26 cellular contexts compared by ENCODE assay signal in genomic region chr15:40790723-40791122, GRCh38. TPM values are rescaled to one million over a fixed set of nuclear protein-coding genes. Genes with fewer than 3 reads are reported as not detected.
DNase-seq lines count a peak whose midpoint lies in the region; ATAC-seq, FAIRE-seq and TF ChIP-seq lines count a peak whose summit lies in the region.
"Had no signal": no experiment of that assay in that cellular context is flagged by ENCODE, and none has a peak within 500 bp of the region (broad histone marks: within the 10 kb centered on the region; RNA-seq: fewer than 3 reads in every experiment).

No MANE protein-coding gene starts in this region.

- H3F3A ChIP-seq in smooth muscle cell (ENCODE audit: low read depth), result no peaks in the 10 kb centered on the region

- H3K23ac ChIP-seq in IMR-90 (ENCODE audit: low read depth, low read length), result peak overlapping the region; percentile 32; the same call in 1 of the 2 replicates

- H2AK9ac ChIP-seq in IMR-90 (replicated peaks; ENCODE audit: low read depth, low read length, poor library complexity), result peak overlapping the region; percentile 66

- peaks cover 37% of the 10 kb centered on the region; the same call in 1 of the 2 replicates for H4K20me1 ChIP-seq in IMR-90 (ENCODE audit: insufficient read depth, low read length)
- H4K20me1 ChIP-seq in astrocyte (ENCODE audit: insufficient read depth, low read length), result peaks cover 34% of the 10 kb centered on the region
- H4K20me1 ChIP-seq in smooth muscle cell (ENCODE audit: low read depth), result peaks cover 53% of the 10 kb centered on the region

- no peak overlapping the region for H3K4ac ChIP-seq in IMR-90 (ENCODE audit: low read depth, low read length)

- DNase-seq in IMR-90 (no peak), astrocyte (ENCODE audit: low read depth) (peak; percentile 49), fibroblast of pulmonary artery (ENCODE audit: low read depth) (peak; percentile 24), smooth muscle cell (lab: John Stamatoyannopoulos, UW; ENCODE audit: unreplicated experiment) (no peak), left cardiac atrium (no peak), NCI-H2081 (lab: John Stamatoyannopoulos, UW) (no peak)
- no peak for DNase-seq in activated CD4-positive, CD25-positive, alpha-beta regulatory T cell (lab: John Stamatoyannopoulos, UW)
- DNase-seq: activated CD4-positive, CD25-positive, alpha-beta regulatory T cell treated with anti-CD3 and anti-CD28 coated beads, Interleukin-2, amount 50 U/mL, for 72 hours; activated naive CD8-positive, alpha-beta T cell treated with anti-CD3 and anti-CD28 coated beads, Interleukin-2, amount 10 ng/mL, durations not matched to agents 7 days and 5 days; BE2C; central memory CD4-positive, alpha-beta T cell; COR-L47; effector CD8-positive, alpha-beta T cell; foreskin fibroblast; midbrain; MM.1S; NCI-H187; NCI-H446; stimulated activated CD4-positive, alpha-beta T cell treated with anti-CD3 and anti-CD28 coated beads, Interleukin-4, amount 100 ng/mL, for 1 hour; T-helper 9 cell had no signal

- no peak overlapping the region for H3K18ac ChIP-seq in IMR-90 (ENCODE audit: low read depth, low read length)

- no peak for TF ChIP-seq CTCF in IMR-90 (conservative IDR thresholded peaks at IDR 0.05; ENCODE audit: low read depth, low read length)
- no peak for TF ChIP-seq CTCF in astrocyte (IDR thresholded peaks at IDR 0.05; ENCODE audit: insufficient read depth, low read depth, low read length)
- TF ChIP-seq CTCF in fibroblast of pulmonary artery (IDR thresholded peaks at IDR 0.05; ENCODE audit: low read length, missing control alignments), result no peak
- no peak for TF ChIP-seq CTCF in smooth muscle cell (IDR thresholded peaks at IDR 0.05; ENCODE audit: borderline replicate concordance, insufficient read depth, poor library complexity, severe bottlenecking)

- H2BK15ac ChIP-seq in IMR-90 (ENCODE audit: low read depth, low read length), result no peak overlapping the region

- H3K79me2 ChIP-seq in astrocyte (ENCODE audit: insufficient read depth, low read length) (peaks cover 39% of the 10 kb centered on the region), smooth muscle cell (ENCODE audit: low read depth) (peaks cover 34% of the 10 kb centered on the region)

- H3K4me1 ChIP-seq in IMR-90 (ENCODE audit: control insufficient read depth, insufficient read depth, low read length) (peaks cover 14% of the 10 kb centered on the region), astrocyte (ENCODE audit: insufficient read depth, low read length) (peaks cover 38% of the 10 kb centered on the region), smooth muscle cell (ENCODE audit: low read depth) (peaks cover 12% of the 10 kb centered on the region)
- H3K4me1 ChIP-seq: BE2C had no signal

- H3K9me3 Mint-ChIP-seq in astrocyte (ENCODE audit: unreplicated experiment), result no peaks in the 10 kb centered on the region
- H3K9me3 Mint-ChIP-seq: activated naive CD8-positive, alpha-beta T cell treated with anti-CD3 and anti-CD28 coated beads, Interleukin-2, amount 10 ng/mL, durations not matched to agents 7 days and 5 days; activated T-helper 2 cell treated with anti-CD3 and anti-CD28 coated beads, Interferon-gamma antibody, Interleukin-2, Interleukin-4, amounts not matched to agents 10 μg/mL and 5 μg/mL and 100 μg/mL, durations not matched to agents 14 hours and 24 hours and 36 hours had no signal

- H3K36me3 ChIP-seq in IMR-90 (ENCODE audit: control insufficient read depth, insufficient read depth, low read length), result peaks cover 2% of the 10 kb centered on the region; the same call in 1 of the 2 replicates
- peaks cover 3% of the 10 kb centered on the region for H3K36me3 ChIP-seq in astrocyte (ENCODE audit: insufficient read depth, low read length)
- no peaks in the 10 kb centered on the region for H3K36me3 ChIP-seq in smooth muscle cell (ENCODE audit: low read depth)

- H3K4me3 ChIP-seq in IMR-90 (ENCODE audit: insufficient read depth, low read depth, low read length) (no peak overlapping the region), astrocyte (ENCODE audit: insufficient read depth, low read depth, low read length) (no peak overlapping the region), fibroblast of pulmonary artery (replicated peaks; ENCODE audit: low read depth, low read length) (no peak overlapping the region), smooth muscle cell (no peak overlapping the region)
- H3K4me3 ChIP-seq: skin epidermis had no signal

- H3K9ac ChIP-seq in IMR-90 (ENCODE audit: low read depth, low read length) (no peak overlapping the region), astrocyte (ENCODE audit: low read length) (no peak overlapping the region), smooth muscle cell (ENCODE audit: low read depth) (no peak overlapping the region)

- intact Hi-C loops in IMR-90 (cut with micrococcal nuclease) (no loop called here), left cardiac atrium (cut with DNase I) (no loop called here)

- H3K9me3 ChIP-seq in IMR-90 (ENCODE audit: control insufficient read depth, insufficient read depth, low read length) (no peaks in the 10 kb centered on the region), astrocyte (ENCODE audit: insufficient read depth, low read depth, low read length) (no peaks in the 10 kb centered on the region), smooth muscle cell (replicated peaks; ENCODE audit: low read depth) (no peaks in the 10 kb centered on the region)
- H3K9me3 ChIP-seq: BE2C had no signal

- H4K5ac ChIP-seq in IMR-90 (ENCODE audit: low read depth, low read length), result no peak overlapping the region; the same call in 1 of the 2 replicates

- H3K27me3 Mint-ChIP-seq in astrocyte (ENCODE audit: low read depth, unreplicated experiment), result no peaks in the 10 kb centered on the region
- H3K27me3 Mint-ChIP-seq: activated naive CD8-positive, alpha-beta T cell treated with anti-CD3 and anti-CD28 coated beads, Interleukin-2, amount 10 ng/mL, durations not matched to agents 7 days and 5 days had no signal

- no peak overlapping the region for H2BK120ac ChIP-seq in IMR-90 (ENCODE audit: low read depth, low read length)

- no peak overlapping the region for H3K56ac ChIP-seq in IMR-90 (ENCODE audit: extremely low read depth, insufficient read depth, low read length)

- peak overlapping the region; percentile 34 for H2BK5ac ChIP-seq in IMR-90 (ENCODE audit: low read depth, low read length, poor library complexity, severe bottlenecking)

- POLR2A ChIA-PET in IMR-90 (lab: Charles Lee; ENCODE audit: unreplicated experiment), result no interaction called here

- FAIRE-seq in astrocyte (lab: Jason Lieb, UNC), result no peak
- FAIRE-seq: HepG2 had no signal

- H3K27ac ChIP-seq in IMR-90 (ENCODE audit: insufficient read depth, low read length) (no peak overlapping the region), astrocyte (ENCODE audit: low read depth, low read length) (peak overlapping the region; percentile 60), smooth muscle cell (ENCODE audit: low read depth) (peak overlapping the region; percentile 31)
- H3K27ac ChIP-seq: skin epidermis had no signal

- no peak for TF ChIP-seq RAD21 in IMR-90 (IDR thresholded peaks at IDR 0.05; ENCODE audit: low read length)

- no peak overlapping the region for H2AFZ ChIP-seq in IMR-90 (replicated peaks; ENCODE audit: low read length, poor library complexity)
- H2AFZ ChIP-seq in astrocyte (ENCODE audit: low read depth, low read length), result no peak overlapping the region
- H2AFZ ChIP-seq in smooth muscle cell (ENCODE audit: low read depth), result no peak overlapping the region

- CTCF ChIA-PET in IMR-90 (lab: Yijun Ruan, JAX), result no interaction called here

- H3K79me1 ChIP-seq in IMR-90 (ENCODE audit: low read depth in 1 of 2, low read length in 2 of 2), result peaks cover 44 to 75% of the 10 kb centered on the region in 2 experiments

- no peak overlapping the region for H2BK20ac ChIP-seq in IMR-90 (ENCODE audit: low read depth, low read length)

- in situ Hi-C loops in IMR-90 (cut with MboI; ENCODE audit: low sequenced_read_pairs), result no loop called here

- dilution Hi-C loops in IMR-90 (cut with HindIII; ENCODE audit: low sequenced_read_pairs, unreplicated experiment), result no loop called here

- H3K4me2 ChIP-seq in IMR-90 (ENCODE audit: low read depth, low read length), result no peak overlapping the region
- no peak overlapping the region for H3K4me2 ChIP-seq in astrocyte (ENCODE audit: low read length)
- no peak overlapping the region for H3K4me2 ChIP-seq in smooth muscle cell

- no peak overlapping the region for H2AK5ac ChIP-seq in IMR-90 (ENCODE audit: low read depth, low read length)

- no TSS peak for BruUV-seq in IMR-90 (replicated peaks; lab: Mats Ljungman, UMichigan)

- peaks cover 11% of the 10 kb centered on the region for H3K36me3 Mint-ChIP-seq in astrocyte (ENCODE audit: low read depth, unreplicated experiment)

- H3K14ac ChIP-seq in IMR-90 (replicated peaks; ENCODE audit: low read depth, low read length), result 0 out of 2 replicates have a peak overlapping the region, but pooled peaks have one; percentile 39

- ATAC-seq in IMR-90 (ENCODE audit: low read depth) (no peak; the same call in 1 of the 2 replicates), left cardiac atrium (no peak), HG03571 (IDR thresholded peaks at IDR 0.05; ENCODE audit: unreplicated experiment) (no peak)
- ATAC-seq: HepG2 had no signal

- WGBS in IMR-90 (ENCODE audit: extremely low coverage in 2 of 2, insufficient read length in 1 of 2), 2 experiments, result no CpG with 5 or more reads among the region's 3 CpGs
- WGBS in smooth muscle cell (ENCODE audit: low lambda C conversion rate), result 79% methylated on average over 3 of the region's 3 CpGs

- H4K91ac ChIP-seq in IMR-90 (ENCODE audit: insufficient read depth, low read depth, low read length), result no peak overlapping the region; the same call in 1 of the 2 replicates

- no peaks in the 10 kb centered on the region for H3K27me3 ChIP-seq in IMR-90 (ENCODE audit: control insufficient read depth, insufficient read depth, low read length)
- H3K27me3 ChIP-seq in astrocyte (ENCODE audit: insufficient read depth, low read length), result no peaks in the 10 kb centered on the region
- H3K27me3 ChIP-seq in smooth muscle cell (ENCODE audit: low read depth), result no peaks in the 10 kb centered on the region
- H3K27me3 ChIP-seq: BE2C had no signal

- no peak overlapping the region for H3K4me3 Mint-ChIP-seq in astrocyte (ENCODE audit: unreplicated experiment)
- H3K4me3 Mint-ChIP-seq: activated naive CD8-positive, alpha-beta T cell treated with anti-CD3 and anti-CD28 coated beads, Interleukin-2, amount 10 ng/mL, durations not matched to agents 7 days and 5 days had no signal

- H3K27ac Mint-ChIP-seq in astrocyte (ENCODE audit: unreplicated experiment), result no peak overlapping the region
- H3K27ac Mint-ChIP-seq: activated naive CD8-positive, alpha-beta T cell treated with anti-CD3 and anti-CD28 coated beads, Interleukin-2, amount 10 ng/mL, durations not matched to agents 7 days and 5 days; activated T-helper 2 cell treated with anti-CD3 and anti-CD28 coated beads, Interferon-gamma antibody, Interleukin-2, Interleukin-4, amounts not matched to agents 10 μg/mL and 5 μg/mL and 100 μg/mL, durations not matched to agents 14 hours and 24 hours and 36 hours had no signal

- H4K8ac ChIP-seq in IMR-90 (ENCODE audit: low read depth in 2 of 2, low read length in 2 of 2), result peak overlapping the region in 1 of 2 experiments; percentile 7; a peak in 1 of 4 replicates

- H3K9me1 ChIP-seq in IMR-90 (ENCODE audit: insufficient read depth, low read length), result peaks cover 14% of the 10 kb centered on the region; the same call in 1 of the 2 replicates

- H3K4me1 Mint-ChIP-seq in astrocyte (ENCODE audit: low read depth, unreplicated experiment), result peaks cover 15% of the 10 kb centered on the region

- no peak for TF ChIP-seq POLR2A in IMR-90 (IDR thresholded peaks at IDR 0.05; ENCODE audit: low read depth, low read length)

RNA-seq across cellular contexts. Expression of gene ZFYVE19, which starts 16.2 kb away (rescaled TPM):
- 22.6 and 22.8 TPM in 2 replicates for total RNA-seq in IMR-90 (2012; rRNA removed)
- 27.3 and 29.6 TPM in 2 replicates for polyA plus RNA-seq in IMR-90 (2012; rRNA removed)
- polyA plus RNA-seq in IMR-90 (2012; cell fraction: cytosol; rRNA removed), result 22.7 and 25.2 TPM in 2 replicates
- 113 and 127 TPM in 2 replicates for polyA plus RNA-seq in IMR-90 (2012; cell fraction: nucleus; rRNA removed; ENCODE audit: low replicate concordance)
- 13.0 and 13.2 TPM in 2 replicates for total RNA-seq in astrocyte
- total RNA-seq in smooth muscle cell, result 16.5 and 18.1 TPM in 2 replicates
- 30.1 and 31.9 TPM in 2 replicates for polyA plus RNA-seq in smooth muscle cell
- 10 to 100 TPM; 12.7 to 26.8 TPM for total RNA-seq in left cardiac atrium

RNA-seq across cellular contexts. Expression of gene DNAJC17, which starts 16.6 kb away (rescaled TPM):
- total RNA-seq in IMR-90 (2012; rRNA removed), result 58.3 and 107 TPM in 2 replicates
- polyA plus RNA-seq in IMR-90 (2012; rRNA removed), result 58.6 and 77.1 TPM in 2 replicates
- 36.7 and 109 TPM in 2 replicates for polyA plus RNA-seq in IMR-90 (2012; cell fraction: cytosol; rRNA removed)
- polyA plus RNA-seq in IMR-90 (2012; cell fraction: nucleus; rRNA removed; ENCODE audit: low replicate concordance), result 46.7 and 66.8 TPM in 2 replicates
- total RNA-seq in astrocyte, result 21.0 and 27.2 TPM in 2 replicates
- 23.7 and 25.0 TPM in 2 replicates for total RNA-seq in smooth muscle cell
- 33.6 and 35.3 TPM in 2 replicates for polyA plus RNA-seq in smooth muscle cell
- total RNA-seq in left cardiac atrium, result 10 to 100 TPM; 18.8 to 19.2 TPM

RNA-seq across cellular contexts. Expression of gene C15orf62, which starts 20.9 kb away (rescaled TPM):
- under 0.01 TPM in 1 of 2 replicates, not detected in the other for total RNA-seq in IMR-90 (2012; rRNA removed)
- polyA plus RNA-seq in IMR-90 (2012; rRNA removed), result not detected in 2 replicates
- 0.02 and 0.16 TPM in 2 replicates for polyA plus RNA-seq in IMR-90 (2012; cell fraction: cytosol; rRNA removed)
- 0.06 and 0.07 TPM in 2 replicates for polyA plus RNA-seq in IMR-90 (2012; cell fraction: nucleus; rRNA removed; ENCODE audit: low replicate concordance)
- 0.19 TPM in 1 of 2 replicates, not detected in the other for total RNA-seq in astrocyte
- total RNA-seq in smooth muscle cell, result 0.09 and 0.63 TPM in 2 replicates
- polyA plus RNA-seq in smooth muscle cell, result 0.35 and 0.74 TPM in 2 replicates
- under 1 TPM; 0.26 to 0.32 TPM for total RNA-seq in left cardiac atrium
- total RNA-seq: RPMI7951 had no signal
- polyA plus RNA-seq: neural cell had no signal

RNA-seq across cellular contexts. Expression of gene GCHFR, which starts 26.9 kb away (rescaled TPM):
- total RNA-seq in IMR-90 (2012; rRNA removed) (1.4 and 2.3 TPM in 2 replicates), astrocyte (6.4 and 7.3 TPM in 2 replicates), smooth muscle cell (9.1 and 12.4 TPM in 2 replicates), left cardiac atrium (10 to 100 TPM in 1 of 2 donors, 1 to 10 TPM in 1; 6.5 to 18.2 TPM)
- polyA plus RNA-seq in IMR-90 (2012; rRNA removed) (6.5 and 6.8 TPM in 2 replicates), smooth muscle cell (8.9 and 19.0 TPM in 2 replicates)
- 2.2 and 11.4 TPM in 2 replicates for polyA plus RNA-seq in IMR-90 (2012; cell fraction: cytosol; rRNA removed)
- polyA plus RNA-seq in IMR-90 (2012; cell fraction: nucleus; rRNA removed; ENCODE audit: low replicate concordance), result 1.5 and 2.5 TPM in 2 replicates

RNA-seq across cellular contexts. Expression of gene RMDN3, which starts 35.7 kb away (rescaled TPM):
- total RNA-seq in IMR-90 (2012; rRNA removed) (14.7 and 17.5 TPM in 2 replicates), astrocyte (32.0 and 32.6 TPM in 2 replicates), smooth muscle cell (11.0 and 12.8 TPM in 2 replicates), left cardiac atrium (10 to 100 TPM; 20.7 to 23.8 TPM)
- polyA plus RNA-seq in IMR-90 (2012; rRNA removed) (23.4 and 25.7 TPM in 2 replicates), smooth muscle cell (20.0 and 25.1 TPM in 2 replicates)
- polyA plus RNA-seq in IMR-90 (2012; cell fraction: cytosol; rRNA removed), result 21.7 and 28.1 TPM in 2 replicates
- polyA plus RNA-seq in IMR-90 (2012; cell fraction: nucleus; rRNA removed; ENCODE audit: low replicate concordance), result 21.9 and 23.6 TPM in 2 replicates

Comparison
In these comparisons a context has a peak if more than half of its experiments do, and no peak if none do; other contexts are left out.
1. DNase-seq: peak in astrocyte (single experiment) and fibroblast of pulmonary artery (single experiment); none in IMR-90 (single experiment), smooth muscle cell (single experiment), left cardiac atrium (single experiment), NCI-H2081 (0 of 2) and activated CD4-positive, CD25-positive, alpha-beta regulatory T cell (0 of 4).